In genomic region chr6:149387787-149388512, GRCh38 we compare ENCODE assay signal across 25 cellular contexts. TPM values are rescaled to one million over a fixed set of nuclear protein-coding genes. Genes with fewer than 3 reads are reported as not detected.
A peak's percentile ranks its signal among the peaks of the same experiment; 100 is the strongest.
DNase-seq lines count a peak whose midpoint lies in the region; ATAC-seq, FAIRE-seq and TF ChIP-seq lines count a peak whose summit lies in the region.
"Had no signal": no experiment of that assay in that cellular context is flagged by ENCODE, and none has a peak within 500 bp of the region (broad histone marks: within the 10 kb centered on the region; RNA-seq: fewer than 3 reads in every experiment).

No MANE protein-coding gene starts in this region.

- H3K4me1 ChIP-seq in esophagus squamous epithelium (peaks cover 0 to 28% (median 0%) of the 10 kb centered on the region in 3 donors), small intestine (ENCODE audit: control insufficient read depth in 2 of 2, insufficient read depth in 1 of 2, low read depth in 1 of 2, low read length in 1 of 2) (peaks cover 0 to 3% of the 10 kb centered on the region in 2 donors), HepG2 (ENCODE audit: insufficient read depth, low read length) (peaks cover 6% of the 10 kb centered on the region; the same call in 1 of the 2 replicates)
- H3K4me1 ChIP-seq: foreskin keratinocyte had no signal

- no TSS peak for BruUV-seq in HepG2 (replicated peaks; lab: Mats Ljungman, UMichigan)

- no peaks in the 10 kb centered on the region for H3K27me3 Mint-ChIP-seq in T-helper 1 cell treated with Interleukin-12 subunit alpha and Interleukin-12 subunit beta and Interleukin-4 antibody, amounts not matched to agents 30 μg/mL and 1 μg/mL, for 36 hours (ENCODE audit: low read depth)
- H3K27me3 Mint-ChIP-seq: activated naive CD4-positive, alpha-beta T cell treated with anti-CD3 and anti-CD28 coated beads, Interleukin-2, amount 10 ng/mL, durations not matched to agents 7 days and 5 days; B cell; memory B cell; naive thymus-derived CD4-positive, alpha-beta T cell had no signal

- DNase-seq in T-helper 1 cell (no peak), esophagus squamous epithelium (lab: John Stamatoyannopoulos, UW) (no peak), small intestine (peak; percentile 84), DMS53 treated with DMSO at 0.1 percent for 48 hours (lab: John Stamatoyannopoulos, UW; ENCODE audit: unreplicated experiment) (no peak), HepG2 (ENCODE audit: low spot score) (no peak)
- DNase-seq: activated CD4-positive, alpha-beta T cell treated with anti-CD3 and anti-CD28 coated beads, Interleukin-2, amount 50 U/mL, for 48 hours; activated naive CD4-positive, alpha-beta T cell treated with anti-CD3 and anti-CD28 coated beads, Interleukin-2, amount 10 ng/mL, durations not matched to agents 7 days and 5 days; activated T-cell treated with anti-CD3 and anti-CD28 coated beads, Interleukin-2, amount 50 U/mL, for 1 hour; COR-L47; naive thymus-derived CD4-positive, alpha-beta T cell; NCI-H1436; NCI-H2171; NCI-H748 treated with DMSO at 0.1 percent for 48 hours; right lobe of liver; SHP77 treated with DMSO at 0.1 percent for 48 hours; substantia nigra had no signal

- H3K9ac ChIP-seq in HepG2 (ENCODE audit: insufficient read depth, low read depth, low read length), result no peak overlapping the region

- H4K20me1 ChIP-seq in HepG2 (ENCODE audit: insufficient read depth, low read length), result no peaks in the 10 kb centered on the region; the same call in 1 of the 2 replicates

- no peak overlapping the region for H3K4me3 ChIP-seq in esophagus squamous epithelium
- H3K4me3 ChIP-seq in small intestine (ENCODE audit: low read depth in 1 of 2, low read length in 2 of 2), result no peak overlapping the region
- no peak overlapping the region for H3K4me3 ChIP-seq in HepG2 (replicated peaks in 1 of 3; ENCODE audit: insufficient read depth in 1 of 3, low read depth in 2 of 3, low read length in 3 of 3)
- H3K4me3 ChIP-seq: HAP-1, right lobe of liver had no signal

- FAIRE-seq in small intestine (lab: Jason Lieb, UNC) (peak; percentile 15), HepG2 (lab: Jason Lieb, UNC) (no peak)

- no peaks in the 10 kb centered on the region for H3K27me3 ChIP-seq in esophagus squamous epithelium
- H3K27me3 ChIP-seq in small intestine (ENCODE audit: control insufficient read depth in 2 of 2, insufficient read depth in 2 of 2, low read length in 2 of 2), result no peaks in the 10 kb centered on the region
- no peaks in the 10 kb centered on the region for H3K27me3 ChIP-seq in HepG2 (ENCODE audit: control insufficient read depth in 1 of 2, insufficient read depth in 2 of 2, low read length in 2 of 2)
- H3K27me3 ChIP-seq: foreskin keratinocyte, right lobe of liver had no signal

- peaks cover 75% of the 10 kb centered on the region for H3K36me3 Mint-ChIP-seq in T-helper 1 cell treated with Interleukin-12 subunit alpha and Interleukin-12 subunit beta and Interleukin-4 antibody, amounts not matched to agents 30 μg/mL and 1 μg/mL, for 36 hours (ENCODE audit: low read depth)

- H3K9me3 ChIP-seq in esophagus squamous epithelium (no peaks in the 10 kb centered on the region), small intestine (ENCODE audit: control insufficient read depth, low read depth) (no peaks in the 10 kb centered on the region), HepG2 (ENCODE audit: low read length) (no peaks in the 10 kb centered on the region)
- H3K9me3 ChIP-seq: HAP-1, right lobe of liver had no signal

- POLR2A ChIA-PET in HepG2 (lab: Yijun Ruan, JAX), result no interaction called here

- H2AFZ ChIP-seq in HepG2 (ENCODE audit: low read length), result no peak overlapping the region

- H3K27ac ChIP-seq in VCaP, result peak overlapping the region; percentile 86
- peak overlapping the region; percentile 16 to 74 (median 54) for H3K27ac ChIP-seq in esophagus squamous epithelium
- H3K27ac ChIP-seq in small intestine (ENCODE audit: low read depth in 1 of 2, low read length in 1 of 2), result peak overlapping the region in 1 of 2 donors; percentile 70
- H3K27ac ChIP-seq in HepG2 (ENCODE audit: extremely low read length, insufficient read depth, low read length), result no peak overlapping the region
- H3K27ac ChIP-seq: foreskin keratinocyte, right lobe of liver had no signal

- peak overlapping the region; percentile 55 for H3K27ac Mint-ChIP-seq in T-helper 1 cell treated with Interleukin-12 subunit alpha and Interleukin-12 subunit beta and Interleukin-4 antibody, amounts not matched to agents 30 μg/mL and 1 μg/mL, for 36 hours
- H3K27ac Mint-ChIP-seq: activated naive CD4-positive, alpha-beta T cell treated with anti-CD3 and anti-CD28 coated beads, Interleukin-2, amount 10 ng/mL, durations not matched to agents 7 days and 5 days; B cell; memory B cell had no signal

- TF ChIP-seq CTCF in VCaP (conservative IDR thresholded peaks at IDR 0.05), result no peak
- no peak for TF ChIP-seq CTCF in esophagus squamous epithelium (IDR thresholded peaks at IDR 0.05)
- no peak for TF ChIP-seq CTCF in HepG2 (CRISPR knock-in tag; IDR thresholded peaks at IDR 0.05)

- intact Hi-C loops in esophagus squamous epithelium (cut with DNase I) (no loop called here), HepG2 (cut with micrococcal nuclease; ENCODE audit: unreplicated experiment) (no loop called here)

- 33 to 58% methylated on average over 1 of the region's 1 CpG for WGBS in esophagus squamous epithelium, 2 donors
- WGBS in small intestine, 3 donors, result 29 to 53% (median 46%) methylated on average over 1 of the region's 1 CpG
- 93% methylated on average over 1 of the region's 1 CpG for WGBS in HepG2 (ENCODE audit: low lambda C conversion rate)

- TF ChIP-seq POLR2A in esophagus squamous epithelium (IDR thresholded peaks at IDR 0.05) (no peak), HepG2 (IDR thresholded peaks at IDR 0.05; ENCODE audit: insufficient read depth in 1 of 2, low read depth in 2 of 2, low read length in 2 of 2) (no peak)

- no peaks in the 10 kb centered on the region for H3K79me2 ChIP-seq in HepG2 (ENCODE audit: insufficient read depth, low read length)

- H3K36me3 ChIP-seq in esophagus squamous epithelium (peaks cover 0 to 14% (median 0%) of the 10 kb centered on the region in 3 donors), small intestine (ENCODE audit: control insufficient read depth in 2 of 2, insufficient read depth in 2 of 2, low read length in 2 of 2) (no peaks in the 10 kb centered on the region), HepG2 (replicated peaks in 1 of 2; ENCODE audit: control insufficient read depth in 1 of 2, insufficient read depth in 2 of 2, low read length in 2 of 2) (peaks cover 0 to 4% of the 10 kb centered on the region in 2 experiments; a peak in 3 of 5 replicates)
- H3K36me3 ChIP-seq: right lobe of liver had no signal

- TF ChIP-seq EP300 in HepG2 (IDR thresholded peaks at IDR 0.05; ENCODE audit: low read depth in 2 of 2, low read length in 2 of 2) (no peak), HepG2 (CRISPR knock-in tag; IDR thresholded peaks at IDR 0.05; ENCODE audit: borderline replicate concordance) (no peak)

- CTCF ChIA-PET in HepG2 (lab: Yijun Ruan, JAX; ENCODE audit: low intra/inter-chr PET ratio, low total read pairs), result no interaction called here

- no peak overlapping the region for H3K4me3 Mint-ChIP-seq in T-helper 1 cell treated with Interleukin-12 subunit alpha and Interleukin-12 subunit beta and Interleukin-4 antibody, amounts not matched to agents 30 μg/mL and 1 μg/mL, for 36 hours
- H3K4me3 Mint-ChIP-seq: activated naive CD4-positive, alpha-beta T cell treated with anti-CD3 and anti-CD28 coated beads, Interleukin-2, amount 10 ng/mL, durations not matched to agents 7 days and 5 days; B cell; memory B cell had no signal

- peaks cover 9% of the 10 kb centered on the region for H3K9me3 Mint-ChIP-seq in T-helper 1 cell treated with Interleukin-12 subunit alpha and Interleukin-12 subunit beta and Interleukin-4 antibody, amounts not matched to agents 30 μg/mL and 1 μg/mL, for 36 hours

- no peak for ATAC-seq in HepG2
- no peak for ATAC-seq in GM21786 (IDR thresholded peaks at IDR 0.05; ENCODE audit: unreplicated experiment)
- ATAC-seq: foreskin keratinocyte; naive thymus-derived CD4-positive, alpha-beta T cell; right lobe of liver had no signal

- peaks cover 49% of the 10 kb centered on the region for H3K4me1 Mint-ChIP-seq in T-helper 1 cell treated with Interleukin-12 subunit alpha and Interleukin-12 subunit beta and Interleukin-4 antibody, amounts not matched to agents 30 μg/mL and 1 μg/mL, for 36 hours (ENCODE audit: low read depth)

- H3K4me2 ChIP-seq in HepG2 (ENCODE audit: low read depth, low read length), result no peak overlapping the region

- in situ Hi-C loops in HepG2 (cut with HindIII; ENCODE audit: extremely low pct_ligation_motif_present, low pct_unique_long_range_greater_than_20kb), result no loop called here

- no peak for TF ChIP-seq RAD21 in HepG2 (CRISPR knock-in tag; IDR thresholded peaks at IDR 0.05)

TF ChIP-seq in HepG2, 621 proteins besides CTCF, POLR2A, EP300 and RAD21 (continues in another document):
- TF ChIP-seq ZNF746 (CRISPR knock-in tag; IDR thresholded peaks at IDR 0.05) (no peak), SIN3B (IDR thresholded peaks at IDR 0.05; ENCODE audit: low read length) (no peak), GLI4 (CRISPR knock-in tag; IDR thresholded peaks at IDR 0.05; ENCODE audit: borderline replicate concordance) (no peak)

RNA-seq across cellular contexts. Expression of gene SUMO4, which starts 12.1 kb away (rescaled TPM):
- total RNA-seq in esophagus squamous epithelium (1 to 10 TPM in 2 of 4 donors, not detected in 2; 2.3 to 3.2 TPM), HepG2 (2016; rRNA removed; fragmentation: Illumina TruSeq; extraction: Trizol) (0.38 and 1.2 TPM in 2 replicates)
- polyA plus RNA-seq in small intestine (not detected), HepG2 (2011; rRNA removed) (0.10 and 0.22 TPM in 2 replicates)
- total RNA-seq in HepG2 (2016; cell fraction: cytosol; rRNA removed; fragmentation: Illumina TruSeq; extraction: Trizol; ENCODE audit: low read depth), result not detected in 2 replicates
- total RNA-seq in HepG2 (2016; cell fraction: insoluble cytoplasmic fraction; rRNA removed; fragmentation: Illumina TruSeq; extraction: Trizol), result 0.48 and 1.0 TPM in 2 replicates
- not detected in 2 replicates for total RNA-seq in HepG2 (2016; cell fraction: membrane; rRNA removed; fragmentation: Illumina TruSeq; extraction: Trizol)
- 5.4 and 7.3 TPM in 2 replicates for total RNA-seq in HepG2 (2016; cell fraction: nucleus; rRNA removed; fragmentation: Illumina TruSeq; extraction: Trizol)
- not detected in 2 replicates for polyA plus RNA-seq in HepG2 (2011; cell fraction: cytosol; rRNA removed)
- 0.58 and 0.73 TPM in 2 replicates for polyA plus RNA-seq in HepG2 (2011; cell fraction: nucleus; rRNA removed)
- 0.13 and 0.25 TPM in 2 replicates for polyA plus RNA-seq in HepG2 (2012)
- not detected in 2 replicates for polyA plus RNA-seq in HepG2 (2016; cell fraction: cytosol; fragmentation: Illumina TruSeq; extraction: Trizol; ENCODE audit: low read depth)
- not detected in 2 replicates for polyA plus RNA-seq in HepG2 (2016; cell fraction: insoluble cytoplasmic fraction; fragmentation: Illumina TruSeq; extraction: Trizol; ENCODE audit: low read depth)
- polyA plus RNA-seq in HepG2 (2016; cell fraction: membrane; fragmentation: Illumina TruSeq; extraction: Trizol; ENCODE audit: low read depth), result not detected in 2 replicates
- 0.92 and 0.94 TPM in 2 replicates for polyA plus RNA-seq in HepG2 (2016; cell fraction: nucleus; fragmentation: Illumina TruSeq; extraction: Trizol; ENCODE audit: insufficient read depth, low read depth)
- 1.6 and 2.1 TPM in 2 replicates for polyA minus RNA-seq in HepG2 (2011; rRNA and poly(A)+ RNA removed; ENCODE audit: low replicate concordance)
- polyA minus RNA-seq in HepG2 (2011; cell fraction: cytosol; rRNA and poly(A)+ RNA removed), result not detected in 2 replicates
- polyA minus RNA-seq in HepG2 (2011; cell fraction: nucleus; rRNA and poly(A)+ RNA removed), result 12.4 and 14.9 TPM in 2 replicates
- total RNA-seq: kidney epithelial cell, M059J had no signal
